In genomic region chr1:156523801-156524480, GRCh38 we compare ENCODE assay signal across 16 cellular contexts. TPM values are rescaled to one million over a fixed set of nuclear protein-coding genes. Genes with fewer than 3 reads are reported as not detected.
DNase-seq lines count a peak whose midpoint lies in the region; ATAC-seq, FAIRE-seq and TF ChIP-seq lines count a peak whose summit lies in the region.
"Had no signal": no experiment of that assay in that cellular context is flagged by ENCODE, and none has a peak within 500 bp of the region (broad histone marks: within the 10 kb centered on the region; RNA-seq: fewer than 3 reads in every experiment).

No MANE protein-coding gene starts in this region.

- CTCF ChIA-PET in CD4-positive, alpha-beta T cell (lab: Charles Lee): interaction anchor here (0.6 to 2.3 kb wide), 3 partner anchors 9 to 100 kb away, joined by 3 to 9 read pairs (median 3); partner anchors contain the start of gene MEF2D

- no peak for FAIRE-seq in D721Med (lab: Jason Lieb, UNC)
- FAIRE-seq: HTR-8/SVneo had no signal

- DNase-seq in CD4-positive, alpha-beta T cell: no peak
- DNase-seq in OCI-M1 (lab: John Stamatoyannopoulos, UW) (peak; percentile 95), erythroblast (lab: John Stamatoyannopoulos, UW) (peak; percentile 29 to 73), aorta (no peak), D721Med (ENCODE audit: insufficient read length, low spot score) (no peak)
- no peak for DNase-seq in stimulated activated CD4-positive, alpha-beta T cell treated with anti-CD3 and anti-CD28 coated beads, Interleukin-15, amount 100 ng/mL, for 24 hours
- DNase-seq: activated CD8-positive, alpha-beta memory T cell treated with anti-CD3 and anti-CD28 coated beads, Interleukin-2, amount 50 U/mL, for 4 hours; left ventricle myocardium inferior; NCI-H1417; NCI-H446 treated with DMSO at 0.1 percent for 48 hours; right lobe of liver; RPMI8226; stimulated activated CD4-positive, alpha-beta T cell treated with anti-CD3 and anti-CD28 coated beads, Interleukin-4, amount 100 ng/mL, for 24 hours had no signal

- no peaks in the 10 kb centered on the region for H3K4me1 ChIP-seq in aorta (ENCODE audit: control insufficient read depth in 1 of 2, insufficient read depth in 2 of 2, low read length in 2 of 2)
- H3K4me1 ChIP-seq: right lobe of liver had no signal

- H3K27me3 Mint-ChIP-seq in CD4-positive, alpha-beta T cell: no peaks in the 10 kb centered on the region

- intact Hi-C loops in CD4-positive, alpha-beta T cell (cut with DNase I, micrococcal nuclease): loop anchor here in 1 of 2 experiments (2.0 kb wide), 1 partner anchor 23 kb away; the partner anchor contains the start of gene MEF2D
- intact Hi-C loops in aorta (cut with DNase I): no loop called here

- POLR2A ChIA-PET in CD4-positive, alpha-beta T cell (lab: Charles Lee): interaction anchor here (1.4 to 3.4 kb wide), 4 partner anchors 19 to 59 kb away, joined by 3 to 32 read pairs (median 12); partner anchors contain the start of gene MEF2D

- H3K9me3 Mint-ChIP-seq in CD4-positive, alpha-beta T cell: no peaks in the 10 kb centered on the region

- H3K9me3 ChIP-seq in CD4-positive, alpha-beta T cell (ENCODE audit: control insufficient read depth, low read length): no peaks in the 10 kb centered on the region
- no peaks in the 10 kb centered on the region for H3K9me3 ChIP-seq in aorta (ENCODE audit: control insufficient read depth, low read length)
- H3K9me3 ChIP-seq: left ventricle myocardium inferior, right lobe of liver had no signal

- H3K4me3 ChIP-seq in aorta (ENCODE audit: low read length in 2 of 2): no peak overlapping the region
- H3K4me3 ChIP-seq: coronary artery, left ventricle myocardium inferior, right lobe of liver had no signal

- no peak for TF ChIP-seq POLR2A in erythroblast (IDR thresholded peaks at IDR 0.05; ENCODE audit: low read length)

- H3K36me3 Mint-ChIP-seq in CD4-positive, alpha-beta T cell (ENCODE audit: low read depth): no peaks in the 10 kb centered on the region

- no peaks in the 10 kb centered on the region for H3K27me3 ChIP-seq in CD4-positive, alpha-beta T cell (ENCODE audit: control insufficient read depth, insufficient read depth, low read length)
- H3K27me3 ChIP-seq in aorta (ENCODE audit: control insufficient read depth in 1 of 2, insufficient read depth in 2 of 2, low read length in 1 of 2): no peaks in the 10 kb centered on the region
- H3K27me3 ChIP-seq: right lobe of liver had no signal

- H3K27ac ChIP-seq in CD4-positive, alpha-beta T cell (ENCODE audit: low read depth, low read length): no peak overlapping the region
- no peak overlapping the region for H3K27ac ChIP-seq in aorta (ENCODE audit: low read depth in 1 of 2, low read length in 2 of 2)
- H3K27ac ChIP-seq: coronary artery, left ventricle myocardium inferior, right lobe of liver had no signal

- H3K4me1 Mint-ChIP-seq in CD4-positive, alpha-beta T cell (ENCODE audit: low read depth): peaks cover 36% of the 10 kb centered on the region

- TF ChIP-seq CTCF in CD4-positive, alpha-beta T cell (IDR thresholded peaks at IDR 0.05): no peak
- TF ChIP-seq CTCF in D721Med (IDR thresholded peaks at IDR 0.05; ENCODE audit: insufficient read depth, missing control alignments): no peak

- no peak for ATAC-seq in CD4-positive, alpha-beta T cell (ENCODE audit: poor library complexity)
- ATAC-seq in GM19395 (IDR thresholded peaks at IDR 0.05; ENCODE audit: unreplicated experiment): peak; percentile 11
- ATAC-seq in aorta (ENCODE audit: low FRiP score): no peak
- ATAC-seq: right lobe of liver had no signal

- H3K36me3 ChIP-seq in aorta (ENCODE audit: control insufficient read depth in 1 of 2, insufficient read depth in 2 of 2, low read length in 1 of 2): no peaks in the 10 kb centered on the region
- H3K36me3 ChIP-seq: left ventricle myocardium inferior, right lobe of liver had no signal

- 93 to 94% methylated on average over 2 of the region's 2 CpGs for whole genome bisulfite sequencing in aorta, 2 donors

- peak overlapping the region; percentile 6 for H3K27ac Mint-ChIP-seq in CD4-positive, alpha-beta T cell

- no peak overlapping the region for H3K4me3 Mint-ChIP-seq in CD4-positive, alpha-beta T cell

RNA-seq across cellular contexts. Expression of gene MEF2D, which starts 23.4 kb away (rescaled TPM):
- total RNA-seq in CD4-positive, alpha-beta T cell: 100 to 1,000 TPM; 155 to 162 TPM
- 10 to 100 TPM; 82.1 to 95.8 TPM for total RNA-seq in aorta
- polyA plus RNA-seq in aorta: 10 to 100 TPM in 1 of 2 donors, 1 to 10 TPM in 1; 8.1 to 27.4 TPM

RNA-seq across cellular contexts. Expression of gene IQGAP3, which starts 48.4 kb away (rescaled TPM):
- not detected for total RNA-seq in CD4-positive, alpha-beta T cell
- total RNA-seq in aorta: 1 to 10 TPM in 1 of 2 donors, under 1 TPM in 1; 0.58 to 2.3 TPM
- polyA plus RNA-seq in aorta: under 1 TPM; 0.10 to 0.38 TPM

RNA-seq across cellular contexts. Expression of gene TTC24, which starts 55.6 kb away (rescaled TPM):
- total RNA-seq in CD4-positive, alpha-beta T cell: 1 to 10 TPM; 5.7 to 8.1 TPM
- under 1 TPM in 1 of 2 donors, not detected in 1; 0.36 TPM for total RNA-seq in aorta
- not detected for polyA plus RNA-seq in aorta
- total RNA-seq: left ventricle myocardium inferior had no signal

Comparison
In these comparisons a context has a peak if more than half of its experiments do, and no peak if none do; other contexts are left out.
1. DNase-seq: peak in OCI-M1 (single experiment) and erythroblast (2 of 2); none in CD4-positive, alpha-beta T cell (0 of 10), aorta (0 of 2), stimulated activated CD4-positive, alpha-beta T cell treated with anti-CD3 and anti-CD28 coated beads, Interleukin-15, amount 100 ng/mL, for 24 hours (single experiment) and D721Med (single experiment).
2. RNA of gene TTC24, which starts 55.6 kb away (total RNA-seq): 5.7 to 8.1 TPM in CD4-positive, alpha-beta T cell; 0.36 TPM in aorta; every median in the first group is over 4 times any median in the second.